Comparison of ENCODE assay signal across 10 cellular contexts in genomic region chr1:45518910-45519309, GRCh38. TPM values are rescaled to one million over a fixed set of nuclear protein-coding genes. Genes with fewer than 3 reads are reported as not detected.
DNase-seq lines count a peak whose midpoint lies in the region; ATAC-seq, FAIRE-seq and TF ChIP-seq lines count a peak whose summit lies in the region.
"Had no signal": no experiment of that assay in that cellular context is flagged by ENCODE, and none has a peak within 500 bp of the region (broad histone marks: within the 10 kb centered on the region; RNA-seq: fewer than 3 reads in every experiment).

No MANE protein-coding gene starts in this region.

- ATAC-seq in memory B cell (ENCODE audit: low read depth) (no peak), GM19452 (IDR thresholded peaks at IDR 0.05; ENCODE audit: unreplicated experiment) (no peak)
- ATAC-seq: left lobe of liver had no signal

- H3K27ac ChIP-seq in AG04450 (ENCODE audit: low read depth, low read length) (no peak overlapping the region), HUES48 (ENCODE audit: low read depth, low read length) (no peak overlapping the region), astrocyte (ENCODE audit: low read depth, low read length) (no peak overlapping the region)

- peak overlapping the region; percentile 95 for H3K4me3 Mint-ChIP-seq in astrocyte (ENCODE audit: unreplicated experiment)
- H3K4me3 Mint-ChIP-seq in memory B cell: peak overlapping the region; percentile 34

- CTCF ChIA-PET in AG04450 (lab: Charles Lee): interaction anchor here (1.0 to 1.1 kb wide), 2 partner anchors 50 to 159 kb away, joined by 3 read pairs; no protein-coding TSS in a partner anchor

- peaks cover 3% of the 10 kb centered on the region; the same call in 1 of the 2 replicates for H3K9me3 ChIP-seq in AG04450 (ENCODE audit: control insufficient read depth, insufficient read depth, low read length)
- H3K9me3 ChIP-seq in HUES48 (ENCODE audit: control insufficient read depth, insufficient read depth, low read length): no peaks in the 10 kb centered on the region
- H3K9me3 ChIP-seq in astrocyte (ENCODE audit: insufficient read depth, low read depth, low read length): no peaks in the 10 kb centered on the region

- H3K27me3 ChIP-seq in AG04450 (ENCODE audit: control insufficient read depth, insufficient read depth, low read length) (no peaks in the 10 kb centered on the region), HUES48 (ENCODE audit: control insufficient read depth, insufficient read depth, low read length) (no peaks in the 10 kb centered on the region), astrocyte (ENCODE audit: insufficient read depth, low read length) (no peaks in the 10 kb centered on the region)

- H3K4me1 Mint-ChIP-seq in astrocyte (ENCODE audit: low read depth, unreplicated experiment): peaks cover 39% of the 10 kb centered on the region
- peaks cover 20% of the 10 kb centered on the region for H3K4me1 Mint-ChIP-seq in memory B cell

- DNase-seq in AG04450 (ENCODE audit: low read depth, low spot score) (no peak), astrocyte (ENCODE audit: low read depth) (no peak), memory B cell (ENCODE audit: low spot score in 2 of 2) (no peak), NCI-H2081 (lab: John Stamatoyannopoulos, UW) (no peak), SW480 (ENCODE audit: low spot score) (no peak)
- no peak for DNase-seq in activated CD4-positive, CD25-positive, alpha-beta regulatory T cell (lab: John Stamatoyannopoulos, UW)
- DNase-seq: activated CD4-positive, alpha-beta T cell treated with anti-CD3 and anti-CD28 coated beads, Interleukin-2, amount 50 U/mL, for 48 hours had no signal

- no peak for FAIRE-seq in astrocyte (lab: Jason Lieb, UNC)

- H3K9ac ChIP-seq in HUES48 (ENCODE audit: low read depth, low read length) (no peak overlapping the region), astrocyte (ENCODE audit: low read length) (peak overlapping the region; percentile 32)

- POLR2A ChIA-PET in AG04450 (lab: Yijun Ruan, JAX): interaction anchor here (0.6 to 3.6 kb wide), 4 partner anchors 30 to 83 kb away, joined by 3 to 134 read pairs (median 4); partner anchors contain the start of gene AKR1A1

- no peaks in the 10 kb centered on the region for H3K9me3 Mint-ChIP-seq in astrocyte (ENCODE audit: unreplicated experiment)
- H3K9me3 Mint-ChIP-seq in memory B cell: no peaks in the 10 kb centered on the region

- H3K36me3 ChIP-seq in HUES48 (ENCODE audit: control insufficient read depth, insufficient read depth, low read length): peaks cover 51% of the 10 kb centered on the region
- peaks cover 31% of the 10 kb centered on the region for H3K36me3 ChIP-seq in astrocyte (ENCODE audit: insufficient read depth, low read length)

- TF ChIP-seq CTCF in AG04450 (IDR thresholded peaks at IDR 0.05; ENCODE audit: low read depth, low read length) (no peak), astrocyte (IDR thresholded peaks at IDR 0.05; ENCODE audit: insufficient read depth, low read depth, low read length) (no peak)

- no peak overlapping the region for H2AFZ ChIP-seq in astrocyte (ENCODE audit: low read depth, low read length)

- H3K4me3 ChIP-seq in AG04450 (ENCODE audit: low read depth, low read length): peak overlapping the region; percentile 45
- peak overlapping the region; percentile 91 for H3K4me3 ChIP-seq in HUES48 (ENCODE audit: low read depth, low read length)
- peak overlapping the region; percentile 8 for H3K4me3 ChIP-seq in astrocyte (ENCODE audit: insufficient read depth, low read depth, low read length)

- peaks cover 67% of the 10 kb centered on the region for H3K79me2 ChIP-seq in astrocyte (ENCODE audit: insufficient read depth, low read length)

- H3K27ac Mint-ChIP-seq in astrocyte (ENCODE audit: unreplicated experiment): peak overlapping the region; percentile 18
- H3K27ac Mint-ChIP-seq in memory B cell: peak overlapping the region; percentile 71

- H4K20me1 ChIP-seq in astrocyte (ENCODE audit: insufficient read depth, low read length): peaks cover 64% of the 10 kb centered on the region

- H3K4me2 ChIP-seq in astrocyte (ENCODE audit: low read length): peak overlapping the region; percentile 83

- H3K36me3 Mint-ChIP-seq in astrocyte (ENCODE audit: low read depth, unreplicated experiment): peaks cover 20% of the 10 kb centered on the region
- peaks cover 22% of the 10 kb centered on the region for H3K36me3 Mint-ChIP-seq in memory B cell

- peaks cover 26% of the 10 kb centered on the region for H3K4me1 ChIP-seq in HUES48 (ENCODE audit: control insufficient read depth, insufficient read depth, low read length)
- peaks cover 23% of the 10 kb centered on the region for H3K4me1 ChIP-seq in astrocyte (ENCODE audit: insufficient read depth, low read length)

- H3K27me3 Mint-ChIP-seq in astrocyte (ENCODE audit: low read depth, unreplicated experiment) (no peaks in the 10 kb centered on the region), memory B cell (no peaks in the 10 kb centered on the region)

RNA-seq across cellular contexts. Expression of gene PRDX1, which starts 2.8 kb away (rescaled TPM):
- 988 and 1,110 TPM in 2 replicates for polyA plus RNA-seq in AG04450 (2011; rRNA removed)
- 183 and 255 TPM in 2 replicates for polyA minus RNA-seq in AG04450 (2011; rRNA and poly(A)+ RNA removed)
- total RNA-seq in astrocyte: 861 and 986 TPM in 2 replicates

RNA-seq across cellular contexts. Expression of gene MMACHC, which starts 18.8 kb away (rescaled TPM):
- polyA plus RNA-seq in AG04450 (2011; rRNA removed): 4.4 and 4.5 TPM in 2 replicates
- polyA minus RNA-seq in AG04450 (2011; rRNA and poly(A)+ RNA removed): 12.4 and 18.7 TPM in 2 replicates
- 5.4 and 6.2 TPM in 2 replicates for total RNA-seq in astrocyte

RNA-seq across cellular contexts. Expression of gene CCDC163, which starts 19.0 kb away (rescaled TPM):
- polyA plus RNA-seq in AG04450 (2011; rRNA removed): 0.89 and 1.0 TPM in 2 replicates
- polyA minus RNA-seq in AG04450 (2011; rRNA and poly(A)+ RNA removed): 0.87 and 1.6 TPM in 2 replicates
- 3.0 and 3.5 TPM in 2 replicates for total RNA-seq in astrocyte

RNA-seq across cellular contexts. Expression of gene TESK2, which starts 27.9 kb away (rescaled TPM):
- 2.5 and 2.6 TPM in 2 replicates for polyA plus RNA-seq in AG04450 (2011; rRNA removed)
- polyA minus RNA-seq in AG04450 (2011; rRNA and poly(A)+ RNA removed): 2.7 and 3.4 TPM in 2 replicates
- 1.7 and 2.0 TPM in 2 replicates for total RNA-seq in astrocyte

RNA-seq across cellular contexts. Expression of gene AKR1A1, which starts 31.7 kb away (rescaled TPM):
- polyA plus RNA-seq in AG04450 (2011; rRNA removed): 150 and 175 TPM in 2 replicates
- polyA minus RNA-seq in AG04450 (2011; rRNA and poly(A)+ RNA removed): 135 and 153 TPM in 2 replicates
- total RNA-seq in astrocyte: 118 and 129 TPM in 2 replicates

Comparison
In these comparisons a context has a peak if more than half of its experiments do, and no peak if none do; other contexts are left out.
1. H3K4me3 ChIP-seq: peak in every context shown above with its lines; median percentile 91 in HUES48; 45 in AG04450; 8 in astrocyte.